ENCODE assay signal across 8 cellular contexts in genomic region chr12:93378373-93379310, GRCh38. TPM values are rescaled to one million over a fixed set of nuclear protein-coding genes. Genes with fewer than 3 reads are reported as not detected.
DNase-seq lines count a peak whose midpoint lies in the region; ATAC-seq lines count a peak whose summit lies in the region.

No MANE protein-coding gene starts in this region.

- peak overlapping the region; percentile 99 for H3K4me3 ChIP-seq in adipocyte (ENCODE audit: low read length)

- peak; percentile 57 for DNase-seq in G401 (ENCODE audit: low spot score)
- peak; percentile 60 to 76 for DNase-seq in Kasumi-1 (lab: John Stamatoyannopoulos, UW)
- DNase-seq in SW480 (ENCODE audit: low spot score), result peak; percentile 60
- peak; percentile 82 for DNase-seq in adipocyte (ENCODE audit: low read depth)
- DNase-seq in hepatic stellate cell (ENCODE audit: low spot score), result peak; percentile 74
- peak; percentile 68 for DNase-seq in sciatic nerve (ENCODE audit: low spot score)
- no peak for DNase-seq in HPDE6-E6E7 (ENCODE audit: extremely low spot score)

- H3K9ac ChIP-seq in adipocyte (ENCODE audit: low read length), result peak overlapping the region; percentile 96

- peaks cover 52% of the 10 kb centered on the region for H3K4me1 ChIP-seq in adipocyte (ENCODE audit: control insufficient read depth, insufficient read depth, low read length)

- no peaks in the 10 kb centered on the region for H3K36me3 ChIP-seq in adipocyte (ENCODE audit: control insufficient read depth, insufficient read depth, low read length, severe bottlenecking)

- in situ Hi-C loops in G401 (cut with HindIII; ENCODE audit: low sequenced_read_pairs), result no loop called here

- H3K27me3 ChIP-seq in adipocyte (replicated peaks; ENCODE audit: control insufficient read depth, insufficient read depth, low read length), result no peaks in the 10 kb centered on the region

- ATAC-seq in GM21825 (IDR thresholded peaks at IDR 0.05; ENCODE audit: unreplicated experiment) (peak; percentile 19), sciatic nerve (peak; percentile 37)

- H3K9me3 ChIP-seq in adipocyte (ENCODE audit: control insufficient read depth, low read length), result no peaks in the 10 kb centered on the region

- intact Hi-C loops in sciatic nerve (cut with DNase I), result no loop called here

RNA-seq across cellular contexts. Expression of gene NUDT4, which starts 0.9 kb away (rescaled TPM):
- 35.2 and 65.6 TPM in 2 replicates for total RNA-seq in G401 (2014; rRNA removed; shearing (Covaris generic))
- 50.0 TPM for total RNA-seq in sciatic nerve
